23 cellular contexts compared by ENCODE assay signal in genomic region chr1:62103880-62104279, GRCh38.
"Had no signal": no experiment of that assay in that cellular context is flagged by ENCODE, and none has a peak within 500 bp of the region (broad histone marks: within the 10 kb centered on the region; RNA-seq: fewer than 3 reads in every experiment).

No MANE protein-coding gene starts in this region.

- ATAC-seq: foreskin keratinocyte; left lobe of liver; mucosa of descending colon; naive thymus-derived CD8-positive, alpha-beta T cell; right cardiac atrium; stimulated activated effector memory CD8-positive, alpha-beta T cell treated with anti-CD3 and anti-CD28 coated beads, Interleukin-12 subunit alpha, Interleukin-12 subunit beta, amount 100 ng/mL, for 72 hours; stimulated activated naive CD8-positive, alpha-beta T cell treated with anti-CD3 and anti-CD28 coated beads, Interleukin-15, Interleukin-2, amounts not matched to agents 100 U/mL and 50 U/mL, for 24 hours; upper lobe of right lung had no signal

- H3K9me3 ChIP-seq: mucosa of descending colon, ovary, tibial artery, upper lobe of right lung, vagina had no signal

- H3K27me3 ChIP-seq: foreskin keratinocyte, ovary, tibial artery, upper lobe of right lung, vagina had no signal

- FAIRE-seq: endothelial cell of umbilical vein, small intestine had no signal

- H3K36me3 ChIP-seq: ovary, upper lobe of right lung, vagina had no signal

- H3K27ac Mint-ChIP-seq: endodermal cell; naive thymus-derived CD8-positive, alpha-beta T cell; stimulated activated effector memory CD8-positive, alpha-beta T cell treated with anti-CD3 and anti-CD28 coated beads, Interleukin-12 subunit alpha, Interleukin-12 subunit beta, amount 100 ng/mL, for 72 hours had no signal

- H3K4me3 Mint-ChIP-seq: endodermal cell; naive thymus-derived CD8-positive, alpha-beta T cell; neural crest cell; stimulated activated effector memory CD8-positive, alpha-beta T cell treated with anti-CD3 and anti-CD28 coated beads, Interleukin-12 subunit alpha, Interleukin-12 subunit beta, amount 100 ng/mL, for 72 hours had no signal

- H3K27me3 Mint-ChIP-seq: naive thymus-derived CD8-positive, alpha-beta T cell had no signal

- H3K27ac ChIP-seq: coronary artery, foreskin keratinocyte, ovary, tibial artery, upper lobe of right lung, vagina had no signal

- DNase-seq: effector CD4-positive, alpha-beta T cell; endodermal cell; erythroblast; foreskin keratinocyte; islet precursor cell; mammary epithelial cell; mucosa of descending colon; naive thymus-derived CD8-positive, alpha-beta T cell; nucleus accumbens; ovary; right cardiac atrium; small intestine; stimulated activated CD4-positive, alpha-beta T cell treated with anti-CD3 and anti-CD28 coated beads, Interleukin-4, amount 100 ng/mL, for 1 hour; stimulated activated CD8-positive, alpha-beta memory T cell treated with anti-CD3 and anti-CD28 coated beads, Interleukin-4, amount 100 ng/mL, for 48 hours; stimulated activated naive CD8-positive, alpha-beta T cell treated with anti-CD3 and anti-CD28 coated beads, Interleukin-15, Interleukin-2, amounts not matched to agents 100 U/mL and 50 U/mL, for 24 hours; tibial artery; upper lobe of right lung had no signal

- H3K4me3 ChIP-seq: coronary artery, mucosa of descending colon, ovary, tibial artery, upper lobe of right lung, vagina had no signal

- H3K4me1 Mint-ChIP-seq: naive thymus-derived CD8-positive, alpha-beta T cell; neural crest cell; stimulated activated effector memory CD8-positive, alpha-beta T cell treated with anti-CD3 and anti-CD28 coated beads, Interleukin-12 subunit alpha, Interleukin-12 subunit beta, amount 100 ng/mL, for 72 hours had no signal

- H3K36me3 Mint-ChIP-seq: stimulated activated effector memory CD8-positive, alpha-beta T cell treated with anti-CD3 and anti-CD28 coated beads, Interleukin-12 subunit alpha, Interleukin-12 subunit beta, amount 100 ng/mL, for 72 hours had no signal

- H3K9me3 Mint-ChIP-seq: neural crest cell; stimulated activated effector memory CD8-positive, alpha-beta T cell treated with anti-CD3 and anti-CD28 coated beads, Interleukin-12 subunit alpha, Interleukin-12 subunit beta, amount 100 ng/mL, for 72 hours had no signal

- H3K4me1 ChIP-seq: foreskin keratinocyte, tibial artery, upper lobe of right lung, vagina had no signal
